In genomic region chr19:45790942-45791341, GRCh38 we compare ENCODE assay signal across 12 cellular contexts. TPM values are rescaled to one million over a fixed set of nuclear protein-coding genes. Genes with fewer than 3 reads are reported as not detected.
DNase-seq lines count a peak whose midpoint lies in the region; ATAC-seq and TF ChIP-seq lines count a peak whose summit lies in the region.
"Had no signal": no experiment of that assay in that cellular context is flagged by ENCODE, and none has a peak within 500 bp of the region (broad histone marks: within the 10 kb centered on the region; RNA-seq: fewer than 3 reads in every experiment).

No MANE protein-coding gene starts in this region.

- no peak for ATAC-seq in activated CD8-positive, alpha-beta memory T cell treated with anti-CD3 and anti-CD28 coated beads, Interleukin-2, amount 10 ng/mL, durations not matched to agents 7 days and 5 days
- ATAC-seq in HG03460 (IDR thresholded peaks at IDR 0.05; ENCODE audit: unreplicated experiment), result no peak
- ATAC-seq: Panc1 had no signal

- peaks cover 33% of the 10 kb centered on the region for H3K36me3 Mint-ChIP-seq in activated CD8-positive, alpha-beta memory T cell treated with anti-CD3 and anti-CD28 coated beads, Interleukin-2, amount 10 ng/mL, durations not matched to agents 7 days and 5 days
- peaks cover 57% of the 10 kb centered on the region for H3K36me3 Mint-ChIP-seq in dendritic cell treated with granulocyte-macrophage colony-stimulating factor and Interleukin-4, amounts not matched to agents 40 ng/mL and 50 ng/mL, for 4 days (ENCODE audit: low read depth)

- no peak for TF ChIP-seq CTCF in Peyer's patch (IDR thresholded peaks at IDR 0.05)

- H3K27me3 Mint-ChIP-seq in activated CD8-positive, alpha-beta memory T cell treated with anti-CD3 and anti-CD28 coated beads, Interleukin-2, amount 10 ng/mL, durations not matched to agents 7 days and 5 days, result peaks cover 36% of the 10 kb centered on the region
- H3K27me3 Mint-ChIP-seq in dendritic cell treated with granulocyte-macrophage colony-stimulating factor and Interleukin-4, amounts not matched to agents 40 ng/mL and 50 ng/mL, for 4 days, result peaks cover 68% of the 10 kb centered on the region

- intact Hi-C loops in dendritic cell treated with granulocyte-macrophage colony-stimulating factor and Interleukin-4, amounts not matched to agents 40 ng/mL and 50 ng/mL, for 4 days (cut with micrococcal nuclease), result no loop called here
- intact Hi-C loops in posterior vena cava (cut with DNase I), result loop anchor here in 1 of 2 donors (10.0 kb wide), 1 partner anchor 76 kb away; no protein-coding TSS in a partner anchor

- no peak overlapping the region for H3K27ac ChIP-seq in Peyer's patch
- H3K27ac ChIP-seq: C4-2B, colonic mucosa had no signal

- H3K4me3 ChIP-seq in Peyer's patch, result no peak overlapping the region
- H3K4me3 ChIP-seq: colonic mucosa had no signal

- H3K4me1 ChIP-seq in Peyer's patch, result peaks cover 4 to 18% (median 15%) of the 10 kb centered on the region in 4 donors

- peak overlapping the region; percentile 82 for H3K4me3 Mint-ChIP-seq in activated CD8-positive, alpha-beta memory T cell treated with anti-CD3 and anti-CD28 coated beads, Interleukin-2, amount 10 ng/mL, durations not matched to agents 7 days and 5 days
- peak overlapping the region; percentile 85 for H3K4me3 Mint-ChIP-seq in dendritic cell treated with granulocyte-macrophage colony-stimulating factor and Interleukin-4, amounts not matched to agents 40 ng/mL and 50 ng/mL, for 4 days

- H3K27me3 ChIP-seq in Peyer's patch, result no peaks in the 10 kb centered on the region

- CTCF ChIA-PET in activated CD8-positive, alpha-beta memory T cell treated with anti-CD3 and anti-CD28 coated beads, Interleukin-2, amount 10 ng/mL, durations not matched to agents 7 days and 5 days (lab: Charles Lee), result interaction anchor here (0.9 to 20.8 kb wide), 5 partner anchors 8 to 913 kb away, joined by 3 to 338 read pairs (median 10); partner anchors contain the start of genes DMPK and SIX5

- peaks cover 0 to 48% (median 0%) of the 10 kb centered on the region in 3 donors for H3K36me3 ChIP-seq in Peyer's patch
- H3K36me3 ChIP-seq: colonic mucosa had no signal

- TF ChIP-seq POLR2A in Peyer's patch (IDR thresholded peaks at IDR 0.05), result no peak

- H3K4me1 Mint-ChIP-seq in activated CD8-positive, alpha-beta memory T cell treated with anti-CD3 and anti-CD28 coated beads, Interleukin-2, amount 10 ng/mL, durations not matched to agents 7 days and 5 days, result peaks cover 26% of the 10 kb centered on the region
- H3K4me1 Mint-ChIP-seq in dendritic cell treated with granulocyte-macrophage colony-stimulating factor and Interleukin-4, amounts not matched to agents 40 ng/mL and 50 ng/mL, for 4 days (ENCODE audit: low read depth), result peaks cover 68% of the 10 kb centered on the region

- H3K9me3 ChIP-seq in Peyer's patch, result no peaks in the 10 kb centered on the region
- H3K9me3 ChIP-seq: colonic mucosa, HAP-1 had no signal

- DNase-seq in activated CD8-positive, alpha-beta memory T cell treated with anti-CD3 and anti-CD28 coated beads, Interleukin-2, amount 10 ng/mL, durations not matched to agents 7 days and 5 days, result peak; percentile 76
- no peak for DNase-seq in activated CD8-positive, alpha-beta memory T cell treated with anti-CD3 and anti-CD28 coated beads, Interleukin-2, amount 50 U/mL, for 48 hours
- peak; percentile 43 to 61 (median 54) for DNase-seq in Peyer's patch
- DNase-seq in stimulated activated CD8-positive, alpha-beta memory T cell treated with anti-CD3 and anti-CD28 coated beads, Interleukin-4, amount 100 ng/mL, for 48 hours, result peak; percentile 46
- no peak for DNase-seq in glomerular visceral epithelial cell (ENCODE audit: extremely low spot score)
- no peak for DNase-seq in posterior vena cava (ENCODE audit: low spot score)
- DNase-seq: colonic mucosa had no signal

- H3K9me3 Mint-ChIP-seq in activated CD8-positive, alpha-beta memory T cell treated with anti-CD3 and anti-CD28 coated beads, Interleukin-2, amount 10 ng/mL, durations not matched to agents 7 days and 5 days (ENCODE audit: low read depth), result no peaks in the 10 kb centered on the region
- no peaks in the 10 kb centered on the region for H3K9me3 Mint-ChIP-seq in dendritic cell treated with granulocyte-macrophage colony-stimulating factor and Interleukin-4, amounts not matched to agents 40 ng/mL and 50 ng/mL, for 4 days

- peak overlapping the region; percentile 50 for H3K27ac Mint-ChIP-seq in activated CD8-positive, alpha-beta memory T cell treated with anti-CD3 and anti-CD28 coated beads, Interleukin-2, amount 10 ng/mL, durations not matched to agents 7 days and 5 days
- H3K27ac Mint-ChIP-seq in dendritic cell treated with granulocyte-macrophage colony-stimulating factor and Interleukin-4, amounts not matched to agents 40 ng/mL and 50 ng/mL, for 4 days, result peak overlapping the region; percentile 49

RNA-seq across cellular contexts. Expression of gene DMWD, which starts 1.7 kb away (rescaled TPM):
- 10 to 100 TPM; 47.0 to 47.9 TPM for total RNA-seq in activated CD8-positive, alpha-beta memory T cell treated with anti-CD3 and anti-CD28 coated beads, Interleukin-2, amount 10 ng/mL, durations not matched to agents 7 days and 5 days
- total RNA-seq in Peyer's patch (10 to 100 TPM; 20.8 to 63.8 (median 35.4) TPM), posterior vena cava (10 to 100 TPM; 50.9 to 61.1 TPM)

RNA-seq across cellular contexts. Expression of gene DMPK, which starts 8.7 kb away (rescaled TPM):
- total RNA-seq in activated CD8-positive, alpha-beta memory T cell treated with anti-CD3 and anti-CD28 coated beads, Interleukin-2, amount 10 ng/mL, durations not matched to agents 7 days and 5 days, result 10 to 100 TPM; 26.7 to 31.0 TPM
- total RNA-seq in Peyer's patch (10 to 100 TPM; 10.5 to 63.5 (median 43.5) TPM), posterior vena cava (100 to 1,000 TPM; 218 to 281 TPM)

RNA-seq across cellular contexts. Expression of gene SIX5, which starts 21.9 kb away (rescaled TPM):
- total RNA-seq in activated CD8-positive, alpha-beta memory T cell treated with anti-CD3 and anti-CD28 coated beads, Interleukin-2, amount 10 ng/mL, durations not matched to agents 7 days and 5 days, result 1 to 10 TPM; 1.5 to 2.8 TPM
- total RNA-seq in Peyer's patch (10 to 100 TPM in 1 of 4 donors, 1 to 10 TPM in 3; 3.3 to 11.5 (median 6.2) TPM), posterior vena cava (10 to 100 TPM; 14.9 to 22.4 TPM)

RNA-seq across cellular contexts. Expression of gene RSPH6A, which starts 24.2 kb away (rescaled TPM):
- under 1 TPM; 0.19 to 0.23 TPM for total RNA-seq in activated CD8-positive, alpha-beta memory T cell treated with anti-CD3 and anti-CD28 coated beads, Interleukin-2, amount 10 ng/mL, durations not matched to agents 7 days and 5 days
- total RNA-seq in Peyer's patch (1 to 10 TPM in 1 of 4 donors, under 1 TPM in 1, not detected in 2; 0.54 to 3.3 TPM), posterior vena cava (not detected)

RNA-seq across cellular contexts. Expression of gene MEIOSIN, which starts 57.7 kb away (rescaled TPM):
- not detected for total RNA-seq in activated CD8-positive, alpha-beta memory T cell treated with anti-CD3 and anti-CD28 coated beads, Interleukin-2, amount 10 ng/mL, durations not matched to agents 7 days and 5 days
- total RNA-seq in Peyer's patch (not detected), posterior vena cava (not detected)
- total RNA-seq: colonic mucosa had no signal

Comparison
In these comparisons a context has a peak if more than half of its experiments do, and no peak if none do; other contexts are left out.
1. DNase-seq: peak in activated CD8-positive, alpha-beta memory T cell treated with anti-CD3 and anti-CD28 coated beads, Interleukin-2, amount 10 ng/mL, durations not matched to agents 7 days and 5 days (single experiment), Peyer's patch (3 of 3) and stimulated activated CD8-positive, alpha-beta memory T cell treated with anti-CD3 and anti-CD28 coated beads, Interleukin-4, amount 100 ng/mL, for 48 hours (single experiment); none in activated CD8-positive, alpha-beta memory T cell treated with anti-CD3 and anti-CD28 coated beads, Interleukin-2, amount 50 U/mL, for 48 hours (single experiment), glomerular visceral epithelial cell (single experiment) and posterior vena cava (single experiment).